ENCODE assay signal across 8 cellular contexts in the genomic region with DNA sequence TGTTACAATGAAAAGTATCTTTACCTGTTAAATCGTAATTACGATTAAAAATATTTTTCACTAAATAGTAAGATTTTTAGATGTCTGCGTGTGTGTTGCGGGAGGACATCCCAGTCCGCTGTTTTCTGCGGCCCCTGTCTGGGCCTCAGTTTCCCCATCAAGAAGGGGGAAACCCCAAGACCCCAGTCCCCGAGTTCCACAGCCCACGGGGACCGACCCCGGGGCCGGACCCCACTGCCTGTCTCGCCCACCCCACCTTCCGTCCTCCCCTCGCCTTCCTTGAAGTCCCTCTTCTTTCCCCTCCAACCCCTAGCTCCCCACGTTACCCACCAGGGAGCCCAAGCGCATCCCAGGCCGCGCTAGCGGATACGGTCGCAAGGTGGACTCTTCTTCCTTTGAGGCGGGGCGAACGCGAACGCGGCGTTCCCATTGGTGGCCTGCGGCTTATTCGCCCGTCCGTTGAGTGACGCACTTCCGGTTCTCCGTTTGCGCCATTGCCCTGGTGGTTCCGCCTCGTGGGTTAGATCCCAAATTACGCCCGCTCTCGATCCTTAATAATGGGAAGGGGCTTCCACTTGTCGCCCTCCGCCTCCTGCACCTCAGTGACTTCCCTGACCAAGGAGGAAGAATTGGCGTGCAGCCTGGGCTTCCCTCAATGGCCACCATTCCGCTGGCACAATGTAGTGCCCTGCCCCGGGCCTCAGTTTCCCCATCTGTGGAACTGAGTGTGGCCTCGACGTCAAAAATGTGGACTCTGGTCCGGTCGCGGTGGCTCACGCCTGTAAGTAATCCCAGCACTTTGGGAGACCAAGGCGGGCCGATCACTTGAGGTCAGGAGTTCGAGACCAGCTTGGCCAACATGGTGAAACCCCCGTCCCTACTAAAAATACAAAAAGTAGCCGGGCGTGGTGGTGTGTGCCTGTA. TPM values are rescaled to one million over a fixed set of nuclear protein-coding genes. Genes with fewer than 3 reads are reported as not detected.
DNase-seq lines count a peak whose midpoint lies in the region; ATAC-seq and TF ChIP-seq lines count a peak whose summit lies in the region.

A gene with protein sequence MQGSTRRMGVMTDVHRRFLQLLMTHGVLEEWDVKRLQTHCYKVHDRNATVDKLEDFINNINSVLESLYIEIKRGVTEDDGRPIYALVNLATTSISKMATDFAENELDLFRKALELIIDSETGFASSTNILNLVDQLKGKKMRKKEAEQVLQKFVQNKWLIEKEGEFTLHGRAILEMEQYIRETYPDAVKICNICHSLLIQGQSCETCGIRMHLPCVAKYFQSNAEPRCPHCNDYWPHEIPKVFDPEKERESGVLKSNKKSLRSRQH (minus strand): TSS at position 397 of the 924 bp plus-strand sequence. CDS start 11,202 bp downstream, outside the sequence.

- peak; percentile 95 for DNase-seq in NCI-H1436 (lab: John Stamatoyannopoulos, UW)
- peak; percentile 87 to 96 (median 93) for DNase-seq in T-helper 1 cell
- peak; percentile 91 for DNase-seq in amniotic epithelial cell (ENCODE audit: low read depth)
- DNase-seq in left cardiac atrium, result peak; percentile 99
- peak; percentile 100 for DNase-seq in posterior vena cava (ENCODE audit: low spot score)
- DNase-seq in upper lobe of right lung, result peak; percentile 99

- H3K27me3 ChIP-seq in upper lobe of right lung, result no peaks in the 10 kb centered on the region

- H3K36me3 ChIP-seq in upper lobe of right lung, result no peaks in the 10 kb centered on the region

- peak; percentile 93 for ATAC-seq in HG02763 (IDR thresholded peaks at IDR 0.05; ENCODE audit: unreplicated experiment)
- peak; percentile 98 to 99 for ATAC-seq in left cardiac atrium
- peak; percentile 99 for ATAC-seq in upper lobe of right lung

- peak within 1 kb of the TSS; percentile 93 for H3K27ac ChIP-seq in upper lobe of right lung

- peaks cover 16% of the 10 kb centered on the region for H3K4me1 ChIP-seq in upper lobe of right lung

- no peaks in the 10 kb centered on the region for H3K9me3 ChIP-seq in upper lobe of right lung

- no peak for TF ChIP-seq CTCF in GM12875 (IDR thresholded peaks at IDR 0.05; ENCODE audit: borderline replicate concordance, insufficient read depth, low read depth, low read length)
- TF ChIP-seq CTCF in upper lobe of right lung (IDR thresholded peaks at IDR 0.05), result peak; percentile 21

- intact Hi-C loops in left cardiac atrium (cut with DNase I), result no loop called here
- intact Hi-C loops in posterior vena cava (cut with DNase I), result no loop called here
- intact Hi-C loops in upper lobe of right lung (cut with DNase I), result no loop called here

- peak within 1 kb of the TSS; percentile 66 for H3K4me3 ChIP-seq in GM12875 (ENCODE audit: low read depth, low read length)
- peak within 1 kb of the TSS; percentile 67 for H3K4me3 ChIP-seq in upper lobe of right lung

RNA-seq across cellular contexts. Expression of the gene that starts here (rescaled TPM):
- total RNA-seq in left cardiac atrium (10 to 100 TPM; 31.5 to 32.6 TPM), posterior vena cava (10 to 100 TPM; 45.3 to 52.0 TPM), upper lobe of right lung (49.2 TPM)

Comparison
In these comparisons a context has a peak if more than half of its experiments do, and no peak if none do; other contexts are left out.
1. Peak in every context shown above with its lines: DNase-seq, ATAC-seq, H3K4me3 ChIP-seq and H3K27ac ChIP-seq.